12 cellular contexts compared by ENCODE assay signal in genomic region chrX:39065051-39065871, GRCh38.
DNase-seq lines count a peak whose midpoint lies in the region; ATAC-seq, FAIRE-seq and TF ChIP-seq lines count a peak whose summit lies in the region.
"Had no signal": no experiment of that assay in that cellular context is flagged by ENCODE, and none has a peak within 500 bp of the region (broad histone marks: within the 10 kb centered on the region; RNA-seq: fewer than 3 reads in every experiment).

No MANE protein-coding gene starts in this region.

- H3K27ac Mint-ChIP-seq in nephron: peak overlapping the region; percentile 32 to 94 (median 69)
- H3K27ac Mint-ChIP-seq: activated CD4-positive, alpha-beta memory T cell treated with anti-CD3 and anti-CD28 coated beads, Interleukin-2, amount 10 ng/mL, durations not matched to agents 7 days and 5 days; activated naive CD8-positive, alpha-beta T cell treated with anti-CD3 and anti-CD28 coated beads, Interleukin-2, amount 10 ng/mL, durations not matched to agents 7 days and 5 days had no signal

- no peak for ATAC-seq in GM18909 (IDR thresholded peaks at IDR 0.05; ENCODE audit: poor library complexity, unreplicated experiment)

- peak overlapping the region in 1 of 3 experiments; percentile 8 for H3K4me3 Mint-ChIP-seq in nephron
- H3K4me3 Mint-ChIP-seq: activated CD4-positive, alpha-beta memory T cell treated with anti-CD3 and anti-CD28 coated beads, Interleukin-2, amount 10 ng/mL, durations not matched to agents 7 days and 5 days; activated naive CD8-positive, alpha-beta T cell treated with anti-CD3 and anti-CD28 coated beads, Interleukin-2, amount 10 ng/mL, durations not matched to agents 7 days and 5 days had no signal

- H3K27me3 Mint-ChIP-seq in nephron (ENCODE audit: low read depth): peaks cover 4% of the 10 kb centered on the region
- H3K27me3 Mint-ChIP-seq: activated CD4-positive, alpha-beta memory T cell treated with anti-CD3 and anti-CD28 coated beads, Interleukin-2, amount 10 ng/mL, durations not matched to agents 7 days and 5 days; activated naive CD8-positive, alpha-beta T cell treated with anti-CD3 and anti-CD28 coated beads, Interleukin-2, amount 10 ng/mL, durations not matched to agents 7 days and 5 days had no signal

- FAIRE-seq in GM19239 (lab: Jason Lieb, UNC): no peak
- FAIRE-seq: kidney had no signal

- peaks cover 27% of the 10 kb centered on the region for H3K4me1 Mint-ChIP-seq in nephron
- H3K4me1 Mint-ChIP-seq: activated CD4-positive, alpha-beta memory T cell treated with anti-CD3 and anti-CD28 coated beads, Interleukin-2, amount 10 ng/mL, durations not matched to agents 7 days and 5 days; activated naive CD8-positive, alpha-beta T cell treated with anti-CD3 and anti-CD28 coated beads, Interleukin-2, amount 10 ng/mL, durations not matched to agents 7 days and 5 days had no signal

- peak; percentile 55 for DNase-seq in DMS 273 treated with DMSO at 0.1 percent for 48 hours (lab: John Stamatoyannopoulos, UW)
- peak; percentile 91 to 98 for DNase-seq in NCI-H2081 (lab: John Stamatoyannopoulos, UW)
- DNase-seq in SK-N-DZ (ENCODE audit: low spot score): peak; percentile 2
- no peak for DNase-seq in hepatic stellate cell (ENCODE audit: low spot score)
- no peak for DNase-seq in OCI-M2 (lab: John Stamatoyannopoulos, UW; ENCODE audit: unreplicated experiment)
- no peak for DNase-seq in GM19239 (ENCODE audit: insufficient read length, low spot score)
- DNase-seq: activated CD4-positive, alpha-beta memory T cell treated with anti-CD3 and anti-CD28 coated beads, Interleukin-2, amount 10 ng/mL, durations not matched to agents 7 days and 5 days; activated naive CD8-positive, alpha-beta T cell treated with anti-CD3 and anti-CD28 coated beads, Interleukin-2, amount 10 ng/mL, durations not matched to agents 7 days and 5 days; Karpas-422; kidney had no signal

- no peak for TF ChIP-seq CTCF in nephron (IDR thresholded peaks at IDR 0.05; ENCODE audit: unreplicated experiment in 3 of 3)

- peaks cover 16% of the 10 kb centered on the region for H3K9me3 Mint-ChIP-seq in nephron
- H3K9me3 Mint-ChIP-seq: activated CD4-positive, alpha-beta memory T cell treated with anti-CD3 and anti-CD28 coated beads, Interleukin-2, amount 10 ng/mL, durations not matched to agents 7 days and 5 days had no signal

- H3K36me3 Mint-ChIP-seq in nephron (ENCODE audit: low read depth): no peaks in the 10 kb centered on the region
- H3K36me3 Mint-ChIP-seq: activated naive CD8-positive, alpha-beta T cell treated with anti-CD3 and anti-CD28 coated beads, Interleukin-2, amount 10 ng/mL, durations not matched to agents 7 days and 5 days had no signal

Comparison
In these comparisons a context has a peak if more than half of its experiments do, and no peak if none do; other contexts are left out.
1. DNase-seq: peak in DMS 273 treated with DMSO at 0.1 percent for 48 hours (single experiment), NCI-H2081 (2 of 2) and SK-N-DZ (single experiment); none in hepatic stellate cell (single experiment), OCI-M2 (single experiment) and GM19239 (single experiment).